Comparison of ENCODE assay signal across 7 cellular contexts in genomic region chr13:99969934-99970760, GRCh38. TPM values are rescaled to one million over a fixed set of nuclear protein-coding genes. Genes with fewer than 3 reads are reported as not detected.
DNase-seq lines count a peak whose midpoint lies in the region; ATAC-seq and TF ChIP-seq lines count a peak whose summit lies in the region.

No MANE protein-coding gene starts in this region.

- peak overlapping the region; percentile 68 for H3K4me3 Mint-ChIP-seq in activated CD8-positive, alpha-beta T cell treated with anti-CD3 and anti-CD28 coated beads, Interleukin-2, amount 10 ng/mL, durations not matched to agents 7 days and 5 days

- H3K27me3 ChIP-seq in gastroesophageal sphincter (peaks cover 100% of the 10 kb centered on the region), spleen (replicated peaks in 1 of 7) (peaks cover 40 to 100% (median 97%) of the 10 kb centered on the region in 7 donors), uterus (peaks cover 61 to 78% of the 10 kb centered on the region in 2 donors)

- in situ Hi-C loops in G401 (cut with HindIII; ENCODE audit: low sequenced_read_pairs) = no loop called here
- in situ Hi-C loops in KBM-7 (cut with MboI; ENCODE audit: low pct_unique_long_range_greater_than_20kb, low sequenced_read_pairs) = no loop called here

- POLR2A ChIA-PET in activated CD8-positive, alpha-beta T cell treated with anti-CD3 and anti-CD28 coated beads, Interleukin-2, amount 10 ng/mL, durations not matched to agents 7 days and 5 days (lab: Charles Lee) = interaction anchor here (1.0 kb wide), 1 partner anchor 13 kb away, joined by 3 read pairs; no protein-coding TSS in a partner anchor

- CTCF ChIA-PET in activated CD8-positive, alpha-beta T cell treated with anti-CD3 and anti-CD28 coated beads, Interleukin-2, amount 10 ng/mL, durations not matched to agents 7 days and 5 days (lab: Charles Lee) = interaction anchor here (1.2 kb wide), 1 partner anchor 313 kb away, joined by 4 read pairs; no protein-coding TSS in a partner anchor

- H3K27me3 Mint-ChIP-seq in activated CD8-positive, alpha-beta T cell treated with anti-CD3 and anti-CD28 coated beads, Interleukin-2, amount 10 ng/mL, durations not matched to agents 7 days and 5 days (ENCODE audit: low read depth) = peaks cover 74% of the 10 kb centered on the region

- H3K4me3 ChIP-seq in gastroesophageal sphincter (peak overlapping the region in 1 of 2 donors; percentile 45), spleen (peak overlapping the region in 7 of 8 donors; percentile 18 to 66 (median 32)), uterus (peak overlapping the region in 1 of 2 donors; percentile 16)

- no peaks in the 10 kb centered on the region for H3K9me3 ChIP-seq in gastroesophageal sphincter
- H3K9me3 ChIP-seq in spleen = peaks cover 0 to 44% (median 0%) of the 10 kb centered on the region in 8 donors
- no peaks in the 10 kb centered on the region for H3K9me3 ChIP-seq in uterus

- H3K36me3 ChIP-seq in gastroesophageal sphincter (no peaks in the 10 kb centered on the region), spleen (no peaks in the 10 kb centered on the region), uterus (no peaks in the 10 kb centered on the region)

- TF ChIP-seq POLR2A in gastroesophageal sphincter (IDR thresholded peaks at IDR 0.05) (no peak), spleen (IDR thresholded peaks at IDR 0.05) (no peak), uterus (IDR thresholded peaks at IDR 0.05) (no peak)

- intact Hi-C loops in spleen (cut with DNase I; ENCODE audit: low total_unique reads) = no loop called here
- intact Hi-C loops in uterus (cut with DNase I; ENCODE audit: low total_unique reads) = no loop called here

- H3K4me1 Mint-ChIP-seq in activated CD8-positive, alpha-beta T cell treated with anti-CD3 and anti-CD28 coated beads, Interleukin-2, amount 10 ng/mL, durations not matched to agents 7 days and 5 days (ENCODE audit: low read depth) = peaks cover 13% of the 10 kb centered on the region

- peak; percentile 43 for ATAC-seq in activated CD8-positive, alpha-beta T cell treated with anti-CD3 and anti-CD28 coated beads, Interleukin-2, amount 10 ng/mL, durations not matched to agents 7 days and 5 days
- ATAC-seq in gastroesophageal sphincter = peak; percentile 21

- H3K27ac Mint-ChIP-seq in activated CD8-positive, alpha-beta T cell treated with anti-CD3 and anti-CD28 coated beads, Interleukin-2, amount 10 ng/mL, durations not matched to agents 7 days and 5 days = peak overlapping the region; percentile 86

- H3K27ac ChIP-seq in gastroesophageal sphincter (no peak overlapping the region), spleen (no peak overlapping the region), uterus (no peak overlapping the region)

- no peak for TF ChIP-seq EP300 in gastroesophageal sphincter (IDR thresholded peaks at IDR 0.05)

- peaks cover 0 to 44% (median 32%) of the 10 kb centered on the region in 3 donors for H3K4me1 ChIP-seq in gastroesophageal sphincter
- H3K4me1 ChIP-seq in spleen = peaks cover 25 to 40% (median 36%) of the 10 kb centered on the region in 6 donors
- peaks cover 0 to 24% of the 10 kb centered on the region in 2 donors for H3K4me1 ChIP-seq in uterus

- DNase-seq in G401 (ENCODE audit: low spot score) (peak; percentile 77), KBM-7 (peak; percentile 74), spleen (no peak), SK-N-DZ (ENCODE audit: low spot score) (no peak), uterus (no peak)
- DNase-seq in activated CD8-positive, alpha-beta T cell treated with anti-CD3 and anti-CD28 coated beads, Interleukin-2, amount 10 ng/mL, durations not matched to agents 7 days and 5 days = peak; percentile 48

- peaks cover 13% of the 10 kb centered on the region for H3K36me3 Mint-ChIP-seq in activated CD8-positive, alpha-beta T cell treated with anti-CD3 and anti-CD28 coated beads, Interleukin-2, amount 10 ng/mL, durations not matched to agents 7 days and 5 days (ENCODE audit: low read depth)

- peaks cover 4% of the 10 kb centered on the region for H3K9me3 Mint-ChIP-seq in activated CD8-positive, alpha-beta T cell treated with anti-CD3 and anti-CD28 coated beads, Interleukin-2, amount 10 ng/mL, durations not matched to agents 7 days and 5 days (ENCODE audit: insufficient read depth)

- TF ChIP-seq CTCF in gastroesophageal sphincter (IDR thresholded peaks at IDR 0.05) (no peak), spleen (IDR thresholded peaks at IDR 0.05 in 8 of 11, conservative IDR thresholded peaks at IDR 0.05 in 3 of 11) (no peak), uterus (IDR thresholded peaks at IDR 0.05) (no peak)

- WGBS in gastroesophageal sphincter (ENCODE audit: low coverage in 1 of 2), 2 donors = 2 to 7% methylated on average over 12 to 30 of the region's 96 CpGs
- WGBS in spleen, 5 donors = 1 to 5% (median 1%) methylated on average over 34 to 96 of the region's 96 CpGs

RNA-seq across cellular contexts. Expression of gene ZIC5, which starts 1.4 kb away (rescaled TPM):
- 7.1 and 10.1 TPM in 2 replicates for total RNA-seq in G401 (2014; rRNA removed; shearing (Covaris generic))
- total RNA-seq in activated CD8-positive, alpha-beta T cell treated with anti-CD3 and anti-CD28 coated beads, Interleukin-2, amount 10 ng/mL, durations not matched to agents 7 days and 5 days = not detected
- total RNA-seq in gastroesophageal sphincter (not detected), spleen (not detected), uterus (not detected)
- polyA plus RNA-seq in spleen = not detected
- polyA plus RNA-seq in SK-N-DZ (2014; cell fraction: cytosol; rRNA removed) = 0.01 TPM in 1 of 2 replicates, not detected in the other
- polyA plus RNA-seq in SK-N-DZ (2014; cell fraction: nucleus; rRNA removed) = not detected in 2 replicates

RNA-seq across cellular contexts. Expression of gene ZIC2, which starts 11.4 kb away (rescaled TPM):
- total RNA-seq in G401 (2014; rRNA removed; shearing (Covaris generic)) = 10.0 and 16.8 TPM in 2 replicates
- not detected for total RNA-seq in activated CD8-positive, alpha-beta T cell treated with anti-CD3 and anti-CD28 coated beads, Interleukin-2, amount 10 ng/mL, durations not matched to agents 7 days and 5 days
- not detected for total RNA-seq in gastroesophageal sphincter
- not detected for total RNA-seq in spleen
- not detected for polyA plus RNA-seq in spleen
- polyA plus RNA-seq in SK-N-DZ (2014; cell fraction: cytosol; rRNA removed) = not detected in 2 replicates
- polyA plus RNA-seq in SK-N-DZ (2014; cell fraction: nucleus; rRNA removed) = not detected in 2 replicates
- total RNA-seq in uterus = not detected

Comparison
In these comparisons a context has a peak if more than half of its experiments do, and no peak if none do; other contexts are left out.
1. DNase-seq: peak in G401 (single experiment), KBM-7 (single experiment) and activated CD8-positive, alpha-beta T cell treated with anti-CD3 and anti-CD28 coated beads, Interleukin-2, amount 10 ng/mL, durations not matched to agents 7 days and 5 days (single experiment); none in spleen (single experiment), SK-N-DZ (single experiment) and uterus (0 of 2).